1 cellular context compared by ENCODE assay signal in the genomic region with DNA sequence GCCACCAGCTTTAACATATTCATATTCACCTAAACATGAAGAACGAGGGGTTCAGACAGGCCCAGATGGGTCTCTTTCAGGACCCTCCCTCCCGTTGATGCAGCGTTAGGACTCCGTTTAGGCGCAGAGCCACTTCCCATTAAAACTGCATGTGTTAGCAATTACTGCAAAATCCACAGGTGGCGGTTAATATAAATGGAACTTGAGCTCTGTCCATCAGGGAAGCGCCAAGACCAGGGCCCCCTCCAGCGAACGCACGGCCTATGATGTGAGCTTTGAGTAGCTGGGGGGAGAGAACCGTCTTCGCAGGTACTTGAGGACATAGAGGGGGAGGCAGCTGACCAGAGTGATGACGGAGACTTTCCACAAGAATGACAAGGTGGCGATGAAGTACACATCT.
TF ChIP-seq lines count a peak whose summit lies in the region.

No MANE protein-coding gene starts in this region.

TF ChIP-seq in HepG2, 621 proteins besides CTCF, POLR2A, EP300 and RAD21 (continued from another document):
- TF ChIP-seq MAFK (conservative IDR thresholded peaks at IDR 0.05 in 1 of 2, IDR thresholded peaks at IDR 0.05 in 1 of 2; ENCODE audit: low read length in 2 of 2): peak; percentile 17 to 25; a peak in 2 of 4 replicates
